29 cellular contexts compared by ENCODE assay signal in genomic region chr3:72262707-72263106, GRCh38.
"Had no signal": no experiment of that assay in that cellular context is flagged by ENCODE, and none has a peak within 500 bp of the region (broad histone marks: within the 10 kb centered on the region; RNA-seq: fewer than 3 reads in every experiment).

No MANE protein-coding gene starts in this region.

- H3K4me3 Mint-ChIP-seq: activated B cell treated with CpG ODN at 0.5 μM for 24 hours; activated CD8-positive, alpha-beta T cell treated with anti-CD3 and anti-CD28 coated beads for 36 hours; activated naive CD8-positive, alpha-beta T cell; activated T-cell treated with anti-CD3 and anti-CD28 coated beads, Interleukin-2, amount 50 U/mL, for 4 hours; activated T-helper 17 cell treated with anti-CD3 and anti-CD28 coated beads, Interleukin-2, amount 50 U/mL, for 72 hours; dendritic cell treated with granulocyte-macrophage colony-stimulating factor and Interleukin-4, amounts not matched to agents 40 ng/mL and 50 ng/mL, for 4 days; endodermal cell; T-helper 17 cell; T-helper 2 cell treated with Interferon-gamma antibody and Interleukin-4, amounts not matched to agents 5 μg/mL and 100 μg/mL, for 36 hours had no signal

- H3K27me3 Mint-ChIP-seq: activated naive CD8-positive, alpha-beta T cell had no signal

- H3K9me3 Mint-ChIP-seq: activated T-cell treated with anti-CD3 and anti-CD28 coated beads, Interleukin-2, amount 50 U/mL, for 4 hours; dendritic cell treated with granulocyte-macrophage colony-stimulating factor and Interleukin-4, amounts not matched to agents 40 ng/mL and 50 ng/mL, for 4 days; endodermal cell; T-helper 2 cell treated with Interferon-gamma antibody and Interleukin-4, amounts not matched to agents 5 μg/mL and 100 μg/mL, for 36 hours had no signal

- DNase-seq: activated B cell treated with CpG ODN at 0.5 μM for 24 hours; activated CD4-positive, alpha-beta T cell treated with anti-CD3 and anti-CD28 coated beads for 48 hours; activated CD4-positive, alpha-beta T cell treated with anti-CD3 and anti-CD28 coated beads, Interleukin-2, amount 50 U/mL, for 1 hour; activated CD4-positive, alpha-beta T cell treated with anti-CD3 and anti-CD28 coated beads, Interleukin-2, amount 50 U/mL, for 48 hours; activated CD8-positive, alpha-beta memory T cell treated with anti-CD3 and anti-CD28 coated beads for 24 hours; activated CD8-positive, alpha-beta T cell treated with anti-CD3 and anti-CD28 coated beads for 36 hours; activated effector memory CD4-positive, alpha-beta T cell treated with Interleukin-2 at 50 U/mL for 16 hours; activated gamma-delta T cell treated with Interleukin-2 at 50 U/mL for 16 hours; activated naive CD4-positive, alpha-beta T cell treated with anti-CD3 and anti-CD28 coated beads, Interleukin-2, amount 50 U/mL, for 16 hours; activated naive CD4-positive, alpha-beta T cell treated with Interleukin-2 at 50 U/mL for 16 hours; activated T-cell treated with anti-CD3 and anti-CD28 coated beads, Interleukin-2, amount 50 U/mL, for 4 hours; adrenal gland; amygdala; aorta; body of pancreas; central memory CD4-positive, alpha-beta T cell; cerebellar nuclear complex; dorsolateral prefrontal cortex; effector memory CD4-positive, alpha-beta T cell; endodermal cell; foreskin fibroblast; T-helper 1 cell; T-helper 17 cell; T1000; WERI-Rb-1 had no signal

- H3K27ac Mint-ChIP-seq: activated B cell treated with CpG ODN at 0.5 μM for 24 hours; activated CD8-positive, alpha-beta T cell treated with anti-CD3 and anti-CD28 coated beads for 36 hours; activated naive CD8-positive, alpha-beta T cell; activated T-helper 17 cell treated with anti-CD3 and anti-CD28 coated beads, Interleukin-2, amount 50 U/mL, for 72 hours; dendritic cell treated with granulocyte-macrophage colony-stimulating factor and Interleukin-4, amounts not matched to agents 40 ng/mL and 50 ng/mL, for 4 days; endodermal cell; T-helper 17 cell; T-helper 2 cell treated with Interferon-gamma antibody and Interleukin-4, amounts not matched to agents 5 μg/mL and 100 μg/mL, for 36 hours had no signal
